ENCODE assay signal across 9 cellular contexts in the genomic region with DNA sequence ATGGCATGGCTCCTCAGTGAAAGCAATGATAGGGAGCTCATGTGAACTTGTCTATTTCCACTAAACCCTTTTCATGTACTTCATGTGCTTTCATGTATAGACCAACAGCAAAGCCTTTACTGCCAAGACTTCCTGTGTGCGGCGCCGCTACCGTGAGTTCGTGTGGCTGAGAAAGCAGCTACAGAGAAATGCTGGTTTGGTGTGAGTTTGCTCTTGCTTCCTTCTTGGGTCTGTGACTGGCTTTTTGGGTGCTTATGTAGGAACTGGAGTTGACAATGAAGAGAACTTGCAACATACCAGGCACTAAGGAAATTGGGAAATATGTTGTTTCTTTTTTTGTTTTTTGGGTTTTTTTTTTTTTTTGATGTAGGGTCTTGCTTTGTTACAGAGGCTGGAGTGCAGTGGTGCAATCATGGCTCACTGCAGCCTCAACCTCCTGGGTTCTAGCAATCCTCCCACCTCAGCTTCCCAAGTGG. TPM values are rescaled to one million over a fixed set of nuclear protein-coding genes. Genes with fewer than 3 reads are reported as not detected.
DNase-seq lines count a peak whose midpoint lies in the region; ATAC-seq and TF ChIP-seq lines count a peak whose summit lies in the region.
"Had no signal": no experiment of that assay in that cellular context is flagged by ENCODE, and none has a peak within 500 bp of the region (broad histone marks: within the 10 kb centered on the region; RNA-seq: fewer than 3 reads in every experiment).

No MANE protein-coding gene starts in this region.

- H3K9me3 ChIP-seq in prostate gland, result no peaks in the 10 kb centered on the region
- H3K9me3 ChIP-seq: tibial nerve had no signal

- no peak for TF ChIP-seq POLR2A in prostate gland (IDR thresholded peaks at IDR 0.05)

- peak overlapping the region; percentile 86 to 95 (median 92) for H3K27ac Mint-ChIP-seq in CD14-positive monocyte
- peak overlapping the region; percentile 90 for H3K27ac Mint-ChIP-seq in T-helper 2 cell treated with Interferon-gamma antibody and Interleukin-4, amounts not matched to agents 5 μg/mL and 100 μg/mL, for 36 hours

- H3K4me1 Mint-ChIP-seq in CD14-positive monocyte, result peaks cover 72% of the 10 kb centered on the region
- peaks cover 32% of the 10 kb centered on the region for H3K4me1 Mint-ChIP-seq in T-helper 2 cell treated with Interferon-gamma antibody and Interleukin-4, amounts not matched to agents 5 μg/mL and 100 μg/mL, for 36 hours (ENCODE audit: low read depth)

- 91% methylated on average over 5 of the region's 5 CpGs for WGBS in prostate gland

- H3K4me3 Mint-ChIP-seq in CD14-positive monocyte, result peak overlapping the region; percentile 51 to 58
- H3K4me3 Mint-ChIP-seq in T-helper 2 cell treated with Interferon-gamma antibody and Interleukin-4, amounts not matched to agents 5 μg/mL and 100 μg/mL, for 36 hours, result peak overlapping the region; percentile 60

- H3K9me3 Mint-ChIP-seq in CD14-positive monocyte, result no peaks in the 10 kb centered on the region
- no peaks in the 10 kb centered on the region for H3K9me3 Mint-ChIP-seq in T-helper 2 cell treated with Interferon-gamma antibody and Interleukin-4, amounts not matched to agents 5 μg/mL and 100 μg/mL, for 36 hours

- TF ChIP-seq CTCF in CD14-positive monocyte (IDR thresholded peaks at IDR 0.05) (no peak), prostate gland (IDR thresholded peaks at IDR 0.05) (no peak)

- H3K4me1 ChIP-seq in prostate gland (replicated peaks), result no peaks in the 10 kb centered on the region

- peak; percentile 37 for ATAC-seq in GM21723 (IDR thresholded peaks at IDR 0.05; ENCODE audit: unreplicated experiment)

- H3K27me3 Mint-ChIP-seq in CD14-positive monocyte (ENCODE audit: low read depth in 3 of 3), result peaks cover 0 to 2% (median 0%) of the 10 kb centered on the region in 3 donors
- H3K27me3 Mint-ChIP-seq in T-helper 2 cell treated with Interferon-gamma antibody and Interleukin-4, amounts not matched to agents 5 μg/mL and 100 μg/mL, for 36 hours (ENCODE audit: low read depth), result no peaks in the 10 kb centered on the region

- DNase-seq in CD14-positive monocyte (ENCODE audit: low spot score), result peak; percentile 58
- DNase-seq in T-helper 2 cell treated with Interferon-gamma antibody and Interleukin-4, amounts not matched to agents 5 μg/mL and 100 μg/mL, for 36 hours (ENCODE audit: low spot score), result peak; percentile 26
- peak; percentile 23 for DNase-seq in effector CD4-positive, alpha-beta T cell
- no peak for DNase-seq in prostate gland (ENCODE audit: low spot score)
- DNase-seq in epidermal melanocyte (ENCODE audit: insufficient read length, low spot score), result no peak
- DNase-seq in dedifferentiated amniotic fluid mesenchymal stem cell (ENCODE audit: extremely low spot score), result no peak
- DNase-seq in H7, result no peak

- H3K27ac ChIP-seq in prostate gland, result no peak overlapping the region

- intact Hi-C loops in CD14-positive monocyte (cut with micrococcal nuclease) (loop anchor here in 1 of 2 donors (5.0 kb wide), 1 partner anchor 216 kb away; a partner anchor contains a TSS), prostate gland (cut with DNase I) (no loop called here)

- H3K27me3 ChIP-seq in prostate gland (replicated peaks; ENCODE audit: insufficient read depth) (no peaks in the 10 kb centered on the region), H7 (ENCODE audit: control insufficient read depth, insufficient read depth, low read length) (no peaks in the 10 kb centered on the region)
- H3K27me3 ChIP-seq: tibial nerve had no signal

- H3K4me3 ChIP-seq in prostate gland (no peak overlapping the region), H7 (ENCODE audit: insufficient read depth, low read depth, low read length) (no peak overlapping the region)
- H3K4me3 ChIP-seq: tibial nerve had no signal

- peaks cover 23 to 53% of the 10 kb centered on the region in 2 donors for H3K36me3 Mint-ChIP-seq in CD14-positive monocyte
- H3K36me3 Mint-ChIP-seq in T-helper 2 cell treated with Interferon-gamma antibody and Interleukin-4, amounts not matched to agents 5 μg/mL and 100 μg/mL, for 36 hours (ENCODE audit: low read depth), result peaks cover 19% of the 10 kb centered on the region

- H3K36me3 ChIP-seq in prostate gland, result no peaks in the 10 kb centered on the region
- H3K36me3 ChIP-seq in H7 (replicated peaks; ENCODE audit: control insufficient read depth, insufficient read depth, low read length), result peaks cover 5% of the 10 kb centered on the region

RNA-seq across cellular contexts. Expression of a gene that starts 5.7 kb away (rescaled TPM):
- 10 to 100 TPM; 48.4 to 49.3 TPM for polyA plus RNA-seq in CD14-positive monocyte
- total RNA-seq in prostate gland, result 10 to 100 TPM; 15.2 to 16.0 TPM
- 16.0 and 17.4 TPM in 2 replicates for total RNA-seq in H7 (2014; rRNA removed; shearing (Covaris generic))

RNA-seq across cellular contexts. Expression of a gene that starts 12.0 kb away (rescaled TPM):
- polyA plus RNA-seq in CD14-positive monocyte, result 10 to 100 TPM; 12.5 to 18.2 TPM
- total RNA-seq in prostate gland, result 10 to 100 TPM; 35.0 to 43.7 TPM
- total RNA-seq in H7 (2014; rRNA removed; shearing (Covaris generic)), result 126 and 153 TPM in 2 replicates

Comparison
In these comparisons a context has a peak if more than half of its experiments do, and no peak if none do; other contexts are left out.
1. DNase-seq: peak in CD14-positive monocyte (single experiment), T-helper 2 cell treated with Interferon-gamma antibody and Interleukin-4, amounts not matched to agents 5 μg/mL and 100 μg/mL, for 36 hours (single experiment) and effector CD4-positive, alpha-beta T cell (single experiment); none in prostate gland (single experiment), epidermal melanocyte (single experiment), dedifferentiated amniotic fluid mesenchymal stem cell (single experiment) and H7 (single experiment).